ENCODE assay signal across 7 cellular contexts in the genomic region with DNA sequence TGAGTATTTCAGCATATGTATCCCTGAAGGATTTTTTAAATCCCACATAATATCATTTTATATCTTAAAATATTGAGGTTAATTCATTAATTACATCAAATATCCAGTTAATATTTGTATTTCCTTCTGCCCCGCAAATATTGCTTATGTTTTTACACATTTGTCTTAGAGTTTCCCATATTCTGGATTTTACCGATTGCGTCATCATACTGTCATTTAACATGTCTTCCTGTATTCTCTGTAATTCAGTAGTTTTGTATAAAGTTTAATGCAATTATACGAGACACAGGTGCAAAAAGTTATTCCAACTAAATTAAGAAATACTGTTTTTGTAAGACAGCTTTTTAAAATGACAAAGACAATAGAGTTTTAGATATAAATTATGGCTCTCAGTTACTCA.
"Had no signal": no experiment of that assay in that cellular context is flagged by ENCODE, and none has a peak within 500 bp of the region (broad histone marks: within the 10 kb centered on the region; RNA-seq: fewer than 3 reads in every experiment).

No MANE protein-coding gene starts in this region.

- H3K27ac ChIP-seq: HL-60, KMS-11 had no signal

- ATAC-seq: GM23338, HCT116 had no signal

- H3K4me3 ChIP-seq: GM23338, HAP-1 had no signal

- H3K36me3 ChIP-seq: HAP-1 had no signal

- H3K9ac ChIP-seq: KMS-11 had no signal

- H3K4me2 ChIP-seq: GM23338, KMS-11 had no signal

- H3K4me3 Mint-ChIP-seq: GM23338, HFFc6, IgD-negative memory B cell had no signal

- H2AFZ ChIP-seq: GM23338 had no signal

- H3K27ac Mint-ChIP-seq: GM23338, HFFc6 had no signal

- H3K4me1 ChIP-seq: HAP-1 had no signal

- H3K9me3 ChIP-seq: HAP-1 had no signal

- H3K27me3 Mint-ChIP-seq: IgD-negative memory B cell had no signal

- H3K4me1 Mint-ChIP-seq: GM23338 had no signal

- DNase-seq: HFFc6 had no signal

- H3K9me3 Mint-ChIP-seq: HFFc6, IgD-negative memory B cell had no signal
